8 cellular contexts compared by ENCODE assay signal in genomic region chr15:45637552-45638033, GRCh38. TPM values are rescaled to one million over a fixed set of nuclear protein-coding genes. Genes with fewer than 3 reads are reported as not detected.
DNase-seq lines count a peak whose midpoint lies in the region; ATAC-seq and TF ChIP-seq lines count a peak whose summit lies in the region.

No MANE protein-coding gene starts in this region.

- DNase-seq in HFF-Myc (ENCODE audit: extremely low read depth, low read depth) (peak; percentile 57), NCI-H524 (lab: John Stamatoyannopoulos, UW) (peak; percentile 78 to 93), fibroblast of peridontal ligament (ENCODE audit: extremely low read depth) (peak; percentile 96), putamen (ENCODE audit: low spot score) (peak; percentile 39), NCI-H2081 (lab: John Stamatoyannopoulos, UW) (no peak), NCI-H345 treated with DMSO at 0.1 percent for 48 hours (lab: John Stamatoyannopoulos, UW; ENCODE audit: unreplicated experiment) (no peak)
- peak; percentile 35 for DNase-seq in activated T-cell treated with anti-CD3 and anti-CD28 coated beads, Interleukin-2, amount 50 U/mL, for 4 hours

- TF ChIP-seq POLR2A in GM15510 (IDR thresholded peaks at IDR 0.05; ENCODE audit: borderline replicate concordance, extremely low read depth, insufficient read length) = peak; percentile 33

- ATAC-seq in activated T-cell treated with anti-CD3 and anti-CD28 coated beads, Interleukin-2, amount 50 U/mL, for 4 hours = peak; percentile 78

- H3K4me3 ChIP-seq in HFF-Myc (replicated peaks; ENCODE audit: low read depth, low read length) = no peak overlapping the region

- peaks cover 11% of the 10 kb centered on the region for H3K36me3 Mint-ChIP-seq in activated T-cell treated with anti-CD3 and anti-CD28 coated beads, Interleukin-2, amount 50 U/mL, for 4 hours (ENCODE audit: insufficient read depth)

- H3K27me3 Mint-ChIP-seq in activated T-cell treated with anti-CD3 and anti-CD28 coated beads, Interleukin-2, amount 50 U/mL, for 4 hours (ENCODE audit: low read depth) = no peaks in the 10 kb centered on the region

- no peaks in the 10 kb centered on the region for H3K9me3 Mint-ChIP-seq in activated T-cell treated with anti-CD3 and anti-CD28 coated beads, Interleukin-2, amount 50 U/mL, for 4 hours

- peaks cover 66% of the 10 kb centered on the region for H3K4me1 Mint-ChIP-seq in activated T-cell treated with anti-CD3 and anti-CD28 coated beads, Interleukin-2, amount 50 U/mL, for 4 hours (ENCODE audit: low read depth)

- peak overlapping the region; percentile 66 for H3K4me3 Mint-ChIP-seq in activated T-cell treated with anti-CD3 and anti-CD28 coated beads, Interleukin-2, amount 50 U/mL, for 4 hours

- TF ChIP-seq CTCF in HFF-Myc (IDR thresholded peaks at IDR 0.05; ENCODE audit: low read depth, low read length, missing control alignments) = no peak

RNA-seq across cellular contexts. Expression of gene SQOR, which starts 2.8 kb away (rescaled TPM):
- 10 to 100 TPM; 34.4 to 58.4 (median 39.4) TPM for total RNA-seq in activated T-cell treated with anti-CD3 and anti-CD28 coated beads, Interleukin-2, amount 50 U/mL, for 4 hours

RNA-seq across cellular contexts. Expression of gene BLOC1S6, which starts 50.4 kb away (rescaled TPM):
- total RNA-seq in activated T-cell treated with anti-CD3 and anti-CD28 coated beads, Interleukin-2, amount 50 U/mL, for 4 hours = 10 to 100 TPM; 49.6 to 58.2 (median 49.9) TPM

Comparison
In these comparisons a context has a peak if more than half of its experiments do, and no peak if none do; other contexts are left out.
1. DNase-seq: peak in HFF-Myc (single experiment), NCI-H524 (2 of 2), activated T-cell treated with anti-CD3 and anti-CD28 coated beads, Interleukin-2, amount 50 U/mL, for 4 hours (single experiment), fibroblast of peridontal ligament (single experiment) and putamen (single experiment); none in NCI-H2081 (0 of 2) and NCI-H345 treated with DMSO at 0.1 percent for 48 hours (single experiment).